In genomic region chr14:55568618-55569017, GRCh38 we compare ENCODE assay signal across 15 cellular contexts.
"Had no signal": no experiment of that assay in that cellular context is flagged by ENCODE, and none has a peak within 500 bp of the region (broad histone marks: within the 10 kb centered on the region; RNA-seq: fewer than 3 reads in every experiment).

No MANE protein-coding gene starts in this region.

- H3K27ac Mint-ChIP-seq: dendritic cell treated with granulocyte-macrophage colony-stimulating factor and Interleukin-4, amounts not matched to agents 40 ng/mL and 50 ng/mL, for 4 days; effector memory CD8-positive, alpha-beta T cell; natural killer cell; neural progenitor cell; type B pancreatic cell had no signal

- H3K9ac ChIP-seq: neural progenitor cell had no signal

- H3K36me3 ChIP-seq: esophagus squamous epithelium, neural progenitor cell, ovary, right atrium auricular region had no signal

- H3K4me2 ChIP-seq: neural progenitor cell had no signal

- H3K4me1 Mint-ChIP-seq: natural killer cell had no signal

- H3K9me3 Mint-ChIP-seq: dendritic cell treated with granulocyte-macrophage colony-stimulating factor and Interleukin-4, amounts not matched to agents 40 ng/mL and 50 ng/mL, for 4 days; effector memory CD8-positive, alpha-beta T cell; natural killer cell; neural progenitor cell; type B pancreatic cell had no signal

- H2AFZ ChIP-seq: neural progenitor cell had no signal

- H3K4me3 Mint-ChIP-seq: dendritic cell treated with granulocyte-macrophage colony-stimulating factor and Interleukin-4, amounts not matched to agents 40 ng/mL and 50 ng/mL, for 4 days; effector memory CD8-positive, alpha-beta T cell; natural killer cell; neural progenitor cell; type B pancreatic cell had no signal

- H3K36me3 Mint-ChIP-seq: natural killer cell, type B pancreatic cell had no signal

- H3K4me1 ChIP-seq: right atrium auricular region had no signal

- H3K9me3 ChIP-seq: esophagus squamous epithelium, ovary, right atrium auricular region had no signal

- DNase-seq: effector memory CD8-positive, alpha-beta T cell; esophagus squamous epithelium; foreskin fibroblast; mammary epithelial cell; natural killer cell; nucleus accumbens; ovary; small intestine; stimulated activated CD4-positive, alpha-beta T cell treated with anti-CD3 and anti-CD28 coated beads, Interleukin-12 subunit alpha, Interleukin-12 subunit beta, amount 100 ng/mL, for 4 hours; stimulated activated naive CD4-positive, alpha-beta T cell had no signal

- ATAC-seq: effector memory CD8-positive, alpha-beta T cell; left lobe of liver; natural killer cell had no signal

- H3K27me3 ChIP-seq: esophagus squamous epithelium, neural progenitor cell, ovary, right atrium auricular region had no signal

- H3K4me3 ChIP-seq: esophagus squamous epithelium, neural progenitor cell, ovary, right atrium auricular region had no signal

- H3K27me3 Mint-ChIP-seq: dendritic cell treated with granulocyte-macrophage colony-stimulating factor and Interleukin-4, amounts not matched to agents 40 ng/mL and 50 ng/mL, for 4 days; type B pancreatic cell had no signal

- H3K27ac ChIP-seq: esophagus squamous epithelium, neural progenitor cell, ovary, right atrium auricular region had no signal
